ENCODE assay signal across 28 cellular contexts in genomic region chr9:92493741-92494387, GRCh38. TPM values are rescaled to one million over a fixed set of nuclear protein-coding genes. Genes with fewer than 3 reads are reported as not detected.
A peak's percentile ranks its signal among the peaks of the same experiment; 100 is the strongest.
DNase-seq lines count a peak whose midpoint lies in the region; ATAC-seq, FAIRE-seq and TF ChIP-seq lines count a peak whose summit lies in the region.
"Had no signal": no experiment of that assay in that cellular context is flagged by ENCODE, and none has a peak within 500 bp of the region (broad histone marks: within the 10 kb centered on the region; RNA-seq: fewer than 3 reads in every experiment).

No MANE protein-coding gene starts in this region.

- no peaks in the 10 kb centered on the region for H3K36me3 Mint-ChIP-seq in activated CD4-positive, alpha-beta T cell treated with anti-CD3 and anti-CD28 coated beads for 36 hours (ENCODE audit: low read depth)
- H3K36me3 Mint-ChIP-seq: CD4-positive, alpha-beta memory T cell had no signal

- no peak for TF ChIP-seq RAD21 in K562 (CRISPR knock-in tag; conservative IDR thresholded peaks at IDR 0.05 in 1 of 2, IDR thresholded peaks at IDR 0.05 in 1 of 2)

- no peak overlapping the region for H3K4me2 ChIP-seq in K562 (ENCODE audit: insufficient read depth, low read length)
- H3K4me2 ChIP-seq in smooth muscle cell, result peak overlapping the region; percentile 45
- H3K4me2 ChIP-seq: GM23338, KMS-11 had no signal

- H2AFZ ChIP-seq in K562 (ENCODE audit: low read depth, low read length) (no peak overlapping the region), smooth muscle cell (ENCODE audit: low read depth) (peak overlapping the region; percentile 34)
- H2AFZ ChIP-seq: GM23338 had no signal

- H3K9me3 Mint-ChIP-seq in activated CD4-positive, alpha-beta T cell treated with anti-CD3 and anti-CD28 coated beads for 36 hours (ENCODE audit: low read depth), result no peaks in the 10 kb centered on the region
- H3K9me3 Mint-ChIP-seq: CD4-positive, alpha-beta memory T cell; GM23338 had no signal

- H3K27me3 Mint-ChIP-seq in activated CD4-positive, alpha-beta T cell treated with anti-CD3 and anti-CD28 coated beads for 36 hours, result no peaks in the 10 kb centered on the region
- H3K27me3 Mint-ChIP-seq: CD4-positive, alpha-beta memory T cell had no signal

- no peak for TF ChIP-seq CTCF in K562 (IDR thresholded peaks at IDR 0.05 in 2 of 3, conservative IDR thresholded peaks at IDR 0.05 in 1 of 3; ENCODE audit: insufficient read depth in 2 of 3, low read depth in 1 of 3, low read length in 3 of 3)
- no peak for TF ChIP-seq CTCF in smooth muscle cell (IDR thresholded peaks at IDR 0.05; ENCODE audit: borderline replicate concordance, insufficient read depth, poor library complexity, severe bottlenecking)

- H3K27ac Mint-ChIP-seq in activated CD4-positive, alpha-beta T cell treated with anti-CD3 and anti-CD28 coated beads for 36 hours, result no peak overlapping the region
- H3K27ac Mint-ChIP-seq: CD4-positive, alpha-beta memory T cell; GM23338 had no signal

- intact Hi-C loops in activated CD4-positive, alpha-beta T cell treated with anti-CD3 and anti-CD28 coated beads for 36 hours (cut with DNase I, micrococcal nuclease), result no loop called here
- intact Hi-C loops in K562 (cut with micrococcal nuclease), result no loop called here

- no peak overlapping the region for H3K4me3 ChIP-seq in K562
- no peak overlapping the region for H3K4me3 ChIP-seq in smooth muscle cell
- H3K4me3 ChIP-seq: GM23338 had no signal

- H3K79me2 ChIP-seq in K562 (ENCODE audit: control insufficient read depth, insufficient read depth, low read length), result no peaks in the 10 kb centered on the region
- no peaks in the 10 kb centered on the region for H3K79me2 ChIP-seq in smooth muscle cell (ENCODE audit: low read depth)

- H4K20me1 ChIP-seq in K562 (replicated peaks; ENCODE audit: control insufficient read depth, insufficient read depth, low read length) (no peaks in the 10 kb centered on the region), smooth muscle cell (ENCODE audit: low read depth) (no peaks in the 10 kb centered on the region)

- in situ Hi-C loops in K562 (cut with MboI), result no loop called here

- H3K36me3 ChIP-seq in K562 (ENCODE audit: control insufficient read depth, insufficient read depth, low read length) (no peaks in the 10 kb centered on the region), smooth muscle cell (ENCODE audit: low read depth) (no peaks in the 10 kb centered on the region)

- no peak for TF ChIP-seq EP300 in K562 (IDR thresholded peaks at IDR 0.05; ENCODE audit: low read length)

- H3K27ac ChIP-seq in K562 (ENCODE audit: extremely low read depth, low read depth, low read length) (no peak overlapping the region), smooth muscle cell (ENCODE audit: low read depth) (peak overlapping the region; percentile 71)
- H3K27ac ChIP-seq: KMS-11 had no signal

- CTCF ChIA-PET in activated CD4-positive, alpha-beta T cell treated with anti-CD3 and anti-CD28 coated beads for 36 hours (lab: Charles Lee), result no interaction called here
- CTCF ChIA-PET in K562 (lab: Yijun Ruan, JAX; ENCODE audit: low intra/inter-chr PET ratio), result no interaction called here

- TF ChIP-seq POLR2A in H54 (IDR thresholded peaks at IDR 0.05; ENCODE audit: low read depth, low read length), result no peak
- no peak for TF ChIP-seq POLR2A in K562 (conservative IDR thresholded peaks at IDR 0.05)

- no peaks in the 10 kb centered on the region for H3K4me1 Mint-ChIP-seq in activated CD4-positive, alpha-beta T cell treated with anti-CD3 and anti-CD28 coated beads for 36 hours
- H3K4me1 Mint-ChIP-seq: CD4-positive, alpha-beta memory T cell had no signal

- no peak overlapping the region for H3K4me3 Mint-ChIP-seq in activated CD4-positive, alpha-beta T cell treated with anti-CD3 and anti-CD28 coated beads for 36 hours
- H3K4me3 Mint-ChIP-seq: CD4-positive, alpha-beta memory T cell; GM23338 had no signal

- DNase-seq in activated CD4-positive, alpha-beta T cell treated with anti-CD3 and anti-CD28 coated beads for 36 hours, result no peak
- no peak for DNase-seq in activated CD4-positive, alpha-beta T cell treated with anti-CD3 and anti-CD28 coated beads for 4 hours
- DNase-seq in H54 (ENCODE audit: insufficient read length, low spot score) (no peak), K562 (ENCODE audit: extremely low read depth in 1 of 4, low spot score in 3 of 4) (no peak), smooth muscle cell (lab: John Stamatoyannopoulos, UW; ENCODE audit: unreplicated experiment) (no peak), kidney tubule cell (ENCODE audit: low spot score) (no peak), NCI-H146 treated with DMSO at 0.1 percent for 48 hours (lab: John Stamatoyannopoulos, UW; ENCODE audit: unreplicated experiment) (no peak), epidermal melanocyte (ENCODE audit: insufficient read length, low spot score) (no peak)
- DNase-seq: AML-193; C1 segment of cervical spinal cord; CD4-positive, alpha-beta memory T cell; COR-L47; DMS53; MM.1S; NCI-H1694; NCI-H2029 treated with DMSO at 0.1 percent for 48 hours; NCI-H2171; NCI-H226; NCI-H510A treated with DMSO at 0.1 percent for 48 hours; NK-92 treated with Interleukin-12 subunit alpha and Interleukin-12 subunit beta, amount 100 ng/mL, for 24 hours; PC-3; T-helper 1 cell had no signal

- H3K9me3 ChIP-seq in K562 (replicated peaks; ENCODE audit: control insufficient read depth, insufficient read depth, low read depth, low read length), result no peaks in the 10 kb centered on the region
- no peaks in the 10 kb centered on the region for H3K9me3 ChIP-seq in smooth muscle cell (replicated peaks; ENCODE audit: low read depth)

- no peaks in the 10 kb centered on the region for H3K9me1 ChIP-seq in K562 (ENCODE audit: control insufficient read depth, insufficient read depth, low read length)

- no peaks in the 10 kb centered on the region for H3K27me3 ChIP-seq in K562 (ENCODE audit: control insufficient read depth in 2 of 2, insufficient read depth in 2 of 2, low read length in 2 of 2)
- no peaks in the 10 kb centered on the region for H3K27me3 ChIP-seq in smooth muscle cell (ENCODE audit: low read depth)

- H3K4me1 ChIP-seq in K562 (replicated peaks in 1 of 2; ENCODE audit: control insufficient read depth in 2 of 2, insufficient read depth in 2 of 2, low read length in 2 of 2), result no peaks in the 10 kb centered on the region; a peak in 2 of 5 replicates
- H3K4me1 ChIP-seq in smooth muscle cell (ENCODE audit: low read depth), result peaks cover 25% of the 10 kb centered on the region

- no TSS peak for BruUV-seq in K562 (replicated peaks; lab: Mats Ljungman, UMichigan)

- H3F3A ChIP-seq in smooth muscle cell (ENCODE audit: low read depth), result peaks cover 16% of the 10 kb centered on the region

- WGBS in K562 (ENCODE audit: insufficient coverage, low coverage, missing lambda C conversion rate), result 77% methylated on average over 9 of the region's 9 CpGs
- WGBS in smooth muscle cell (ENCODE audit: low lambda C conversion rate), result 20% methylated on average over 9 of the region's 9 CpGs

- peak; percentile 42 for ATAC-seq in activated CD4-positive, alpha-beta T cell treated with anti-CD3 and anti-CD28 coated beads for 36 hours
- ATAC-seq in K562, result no peak
- ATAC-seq: GM23338, PC-3 had no signal

- H3K9ac ChIP-seq in K562 (ENCODE audit: insufficient read depth in 1 of 2, low read depth in 2 of 2, low read length in 2 of 2), result no peak overlapping the region
- peak overlapping the region; percentile 14 for H3K9ac ChIP-seq in smooth muscle cell (ENCODE audit: low read depth)
- H3K9ac ChIP-seq: KMS-11 had no signal

- POLR2A ChIA-PET in activated CD4-positive, alpha-beta T cell treated with anti-CD3 and anti-CD28 coated beads for 36 hours (lab: Charles Lee), result interaction anchor here (0.6 kb wide), 1 partner anchor 77 kb away, joined by 6 read pairs; no protein-coding TSS in a partner anchor
- POLR2A ChIA-PET in K562 (lab: Yijun Ruan, JAX), result no interaction called here

- FAIRE-seq in H54 (lab: Jason Lieb, UNC) (peak; percentile 71), K562 (lab: Jason Lieb, UNC) (no peak)
- FAIRE-seq: A204.1, HTR-8/SVneo had no signal

RNA-seq across cellular contexts. Expression of gene ASPN, which starts 11.6 kb away (rescaled TPM):
- total RNA-seq in activated CD4-positive, alpha-beta T cell treated with anti-CD3 and anti-CD28 coated beads for 36 hours, result not detected
- total RNA-seq in K562 (2011; cell fraction: chromatin; rRNA removed; ENCODE audit: low replicate concordance), result not detected in 2 replicates
- total RNA-seq in K562 (2011; cell fraction: nucleolus; rRNA removed), result not detected in 2 replicates
- total RNA-seq in K562 (2011; cell fraction: nucleoplasm; rRNA removed), result not detected in 2 replicates
- not detected in 2 replicates for total RNA-seq in K562 (2014; rRNA removed)
- not detected in 2 replicates for total RNA-seq in K562 (2014; rRNA removed; fragmentation: Illumina TruSeq; extraction: Trizol)
- total RNA-seq in K562 (2015; rRNA removed; fragmentation: Illumina TruSeq; extraction: Trizol), result not detected in 2 replicates
- total RNA-seq in K562 (2021), result not detected in 2 replicates
- polyA plus RNA-seq in K562 (2011; rRNA removed), result not detected in 2 replicates
- polyA plus RNA-seq in K562 (2011; cell fraction: cytosol; rRNA removed), result not detected in 2 replicates
- polyA plus RNA-seq in K562 (2011; cell fraction: nucleus; rRNA removed), result not detected in 2 replicates
- polyA plus RNA-seq in K562 (2012), result 0.03 TPM in 1 of 2 replicates, not detected in the other
- not detected in 2 replicates for polyA plus RNA-seq in K562 (2014; fragmentation: Illumina TruSeq; extraction: Trizol)
- under 1 TPM; 0.03 to 0.07 TPM for polyA plus RNA-seq in K562 (2014; fragmentation: Nextera tagmentation; extraction: Ambion mirVana)
- polyA plus RNA-seq in K562 (2014; rRNA removed), result not detected in 2 replicates
- not detected in 2 replicates for polyA minus RNA-seq in K562 (2011; rRNA and poly(A)+ RNA removed)
- not detected in 2 replicates for polyA minus RNA-seq in K562 (2011; cell fraction: cytosol; rRNA and poly(A)+ RNA removed)
- not detected in 2 replicates for polyA minus RNA-seq in K562 (2011; cell fraction: nucleus; rRNA and poly(A)+ RNA removed)
- total RNA-seq in smooth muscle cell, result 17.0 and 42.9 TPM in 2 replicates
- 9.1 and 30.0 TPM in 2 replicates for polyA plus RNA-seq in smooth muscle cell
- total RNA-seq: CD4-positive, alpha-beta memory T cell; Daoy; G401; GM23338; PC-3 had no signal
- polyA plus RNA-seq: CD4-positive, alpha-beta memory T cell had no signal

RNA-seq across cellular contexts. Expression of gene ECM2, which starts 41.9 kb away (rescaled TPM):
- total RNA-seq in activated CD4-positive, alpha-beta T cell treated with anti-CD3 and anti-CD28 coated beads for 36 hours, result not detected
- not detected in 2 replicates for total RNA-seq in K562 (2011; cell fraction: chromatin; rRNA removed; ENCODE audit: low replicate concordance)
- not detected in 2 replicates for total RNA-seq in K562 (2011; cell fraction: nucleolus; rRNA removed)
- total RNA-seq in K562 (2011; cell fraction: nucleoplasm; rRNA removed), result not detected in 2 replicates
- total RNA-seq in K562 (2014; rRNA removed), result not detected in 2 replicates
- total RNA-seq in K562 (2014; rRNA removed; fragmentation: Illumina TruSeq; extraction: Trizol), result not detected in 2 replicates
- not detected in 2 replicates for total RNA-seq in K562 (2015; rRNA removed; fragmentation: Illumina TruSeq; extraction: Trizol)
- total RNA-seq in K562 (2021), result not detected in 2 replicates
- polyA plus RNA-seq in K562 (2011; rRNA removed), result not detected in 2 replicates
- not detected in 2 replicates for polyA plus RNA-seq in K562 (2011; cell fraction: cytosol; rRNA removed)
- polyA plus RNA-seq in K562 (2011; cell fraction: nucleus; rRNA removed), result not detected in 2 replicates
- polyA plus RNA-seq in K562 (2012), result 0.04 and 0.06 TPM in 2 replicates
- not detected in 2 replicates for polyA plus RNA-seq in K562 (2014; fragmentation: Illumina TruSeq; extraction: Trizol)
- polyA plus RNA-seq in K562 (2014; fragmentation: Nextera tagmentation; extraction: Ambion mirVana), result under 1 TPM; 0.03 to 0.07 TPM
- polyA plus RNA-seq in K562 (2014; rRNA removed), result not detected in 2 replicates
- polyA minus RNA-seq in K562 (2011; rRNA and poly(A)+ RNA removed), result not detected in 2 replicates
- not detected in 2 replicates for polyA minus RNA-seq in K562 (2011; cell fraction: cytosol; rRNA and poly(A)+ RNA removed)
- polyA minus RNA-seq in K562 (2011; cell fraction: nucleus; rRNA and poly(A)+ RNA removed), result not detected in 2 replicates
- total RNA-seq in smooth muscle cell, result 0.27 and 0.85 TPM in 2 replicates
- 0.37 and 0.50 TPM in 2 replicates for polyA plus RNA-seq in smooth muscle cell
- total RNA-seq: CD4-positive, alpha-beta memory T cell; G401; GM23338; PC-3 had no signal
- polyA plus RNA-seq: CD4-positive, alpha-beta memory T cell had no signal

Comparison
In these comparisons a context has a peak if more than half of its experiments do, and no peak if none do; other contexts are left out.
1. RNA of gene ASPN, which starts 11.6 kb away (total RNA-seq): 17.0 to 42.9 TPM in smooth muscle cell; not detected in activated CD4-positive, alpha-beta T cell treated with anti-CD3 and anti-CD28 coated beads for 36 hours and not detected in K562; every median in the first group is over 10 times any median in the second.